1 cellular context compared by ENCODE assay signal in the genomic region with DNA sequence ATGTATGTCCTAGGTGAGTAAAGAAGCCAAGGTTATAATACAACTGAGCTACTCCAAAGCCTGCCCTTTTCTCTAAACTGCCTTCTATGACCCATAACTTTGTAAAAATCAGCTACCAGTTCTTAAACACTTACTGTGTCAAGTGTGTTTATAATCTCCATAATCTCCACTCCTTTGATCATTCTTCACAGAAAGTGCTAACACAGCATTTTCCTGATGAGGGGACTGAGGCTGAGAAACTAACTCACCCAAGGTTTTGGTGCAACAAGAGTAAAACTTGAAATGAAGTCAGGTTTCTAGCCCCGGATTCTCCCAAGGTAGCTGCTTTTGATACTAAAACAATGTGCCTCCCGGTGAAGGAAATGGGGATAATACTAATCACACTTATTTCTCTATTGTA.
TF ChIP-seq lines count a peak whose summit lies in the region.

No MANE protein-coding gene starts in this region.

TF ChIP-seq in HepG2, 621 proteins besides CTCF, POLR2A, EP300 and RAD21:
- peak; percentile 98 for TF ChIP-seq MAFF (IDR thresholded peaks at IDR 0.05; ENCODE audit: low read depth, low read length)
- peak; percentile 97 to 99 for TF ChIP-seq MAFK (conservative IDR thresholded peaks at IDR 0.05 in 1 of 2, IDR thresholded peaks at IDR 0.05 in 1 of 2; ENCODE audit: low read length in 2 of 2)
- TF ChIP-seq, protein P1, sequence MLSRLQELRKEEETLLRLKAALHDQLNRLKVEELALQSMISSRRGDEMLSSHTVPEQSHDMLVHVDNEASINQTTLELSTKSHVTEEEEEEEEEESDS (CRISPR knock-in tag; IDR thresholded peaks at IDR 0.05; ENCODE audit: borderline replicate concordance) = no peak
